12 cellular contexts compared by ENCODE assay signal in the genomic region with DNA sequence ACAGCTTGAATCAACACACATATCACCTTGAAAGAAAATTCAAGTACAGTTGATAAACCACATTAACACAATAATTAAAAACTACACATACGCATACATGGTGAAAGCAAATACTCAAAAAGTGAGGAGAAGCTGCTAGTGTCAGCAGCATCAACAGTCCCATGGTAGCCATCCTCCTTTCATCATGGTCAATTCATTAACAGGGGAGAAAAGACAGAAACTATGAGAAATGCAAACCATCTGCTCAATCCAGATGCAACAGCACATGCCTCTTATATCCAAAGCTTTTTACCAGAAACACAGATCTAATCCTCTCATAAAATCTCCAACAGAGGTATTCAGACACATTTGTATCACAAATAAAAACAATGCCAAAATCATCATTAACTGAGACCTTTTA.
DNase-seq lines count a peak whose midpoint lies in the region; ATAC-seq, FAIRE-seq and TF ChIP-seq lines count a peak whose summit lies in the region.
"Had no signal": no experiment of that assay in that cellular context is flagged by ENCODE, and none has a peak within 500 bp of the region (broad histone marks: within the 10 kb centered on the region; RNA-seq: fewer than 3 reads in every experiment).

No MANE protein-coding gene starts in this region.

- peak overlapping the region; percentile 24 for H3K27ac ChIP-seq in SJCRH30
- H3K27ac ChIP-seq: epithelial cell of prostate had no signal

- H3K36me3 ChIP-seq in SJCRH30 = no peaks in the 10 kb centered on the region
- H3K36me3 ChIP-seq in endocrine pancreas (ENCODE audit: control insufficient read depth, insufficient read depth, low read length) = no peaks in the 10 kb centered on the region
- H3K36me3 ChIP-seq: tibial nerve had no signal

- H3K9ac ChIP-seq in endocrine pancreas (ENCODE audit: control insufficient read depth, insufficient read depth, low read length) = no peak overlapping the region

- ATAC-seq in stimulated activated naive B cell treated with anti-CD40 and anti-IgM and Interleukin-4, amounts not matched to agents 10 μg/mL and 1 μg/mL and 100 μg/mL, for 72 hours (replicated peaks) = no peak

- TF ChIP-seq POLR2A in H54 (IDR thresholded peaks at IDR 0.05; ENCODE audit: low read depth, low read length) = no peak

- in situ Hi-C loops in GM13976 (cut with MboI; ENCODE audit: low sequenced_read_pairs, unreplicated experiment) = no loop called here

- no peaks in the 10 kb centered on the region for H3K9me3 ChIP-seq in SJCRH30 (replicated peaks)
- H3K9me3 ChIP-seq in endocrine pancreas (ENCODE audit: control insufficient read depth, low read length) = no peaks in the 10 kb centered on the region
- H3K9me3 ChIP-seq: tibial nerve had no signal

- TF ChIP-seq CTCF in retinal pigment epithelial cell (conservative IDR thresholded peaks at IDR 0.05; ENCODE audit: low read depth, low read length) (no peak), GM13976 (IDR thresholded peaks at IDR 0.05; ENCODE audit: borderline replicate concordance, control extremely low read depth, extremely low read depth, insufficient read depth, missing control alignments) (no peak)

- H3K4me3 Mint-ChIP-seq in stimulated activated naive B cell treated with anti-CD40 and anti-IgM and Interleukin-4, amounts not matched to agents 10 μg/mL and 1 μg/mL and 100 μg/mL, for 72 hours = no peak overlapping the region

- peak; percentile 71 for FAIRE-seq in H54 (lab: Jason Lieb, UNC)

- H3K4me3 ChIP-seq in SJCRH30 (peak overlapping the region; percentile 57), endocrine pancreas (ENCODE audit: control insufficient read depth, insufficient read depth, low read length) (peak overlapping the region; percentile 73), retinal pigment epithelial cell (ENCODE audit: low read length) (peak overlapping the region; percentile 0)

- no peaks in the 10 kb centered on the region for H3K4me1 Mint-ChIP-seq in stimulated activated naive B cell treated with anti-CD40 and anti-IgM and Interleukin-4, amounts not matched to agents 10 μg/mL and 1 μg/mL and 100 μg/mL, for 72 hours

- no peaks in the 10 kb centered on the region for H3K27me3 ChIP-seq in SJCRH30
- H3K27me3 ChIP-seq in endocrine pancreas (ENCODE audit: control insufficient read depth, insufficient read depth, low read length) = no peaks in the 10 kb centered on the region
- H3K27me3 ChIP-seq: tibial nerve had no signal

- peaks cover 27% of the 10 kb centered on the region for H3K4me1 ChIP-seq in SJCRH30
- peaks cover 23% of the 10 kb centered on the region for H3K4me1 ChIP-seq in endocrine pancreas (ENCODE audit: control insufficient read depth, insufficient read depth, low read length)

- DNase-seq in H54 (ENCODE audit: insufficient read length, low spot score) = no peak
- DNase-seq in SJCRH30 = peak in 1 of 2 experiments; percentile 17
- DNase-seq in retinal pigment epithelial cell (ENCODE audit: low read depth) = no peak
- DNase-seq in stimulated activated naive B cell treated with anti-CD40 and anti-IgM and Interleukin-4, amounts not matched to agents 10 μg/mL and 1 μg/mL and 100 μg/mL, for 72 hours = no peak
- no peak for DNase-seq in NCI-H1930 (lab: John Stamatoyannopoulos, UW)
- no peak for DNase-seq in GM13976 (ENCODE audit: low spot score)
- DNase-seq: activated CD4-positive, CD25-positive, alpha-beta regulatory T cell treated with anti-CD3 and anti-CD28 coated beads, Interleukin-2, amount 50 U/mL, for 72 hours; Kasumi-1; left cardiac atrium had no signal

- H3K36me3 Mint-ChIP-seq in stimulated activated naive B cell treated with anti-CD40 and anti-IgM and Interleukin-4, amounts not matched to agents 10 μg/mL and 1 μg/mL and 100 μg/mL, for 72 hours = no peaks in the 10 kb centered on the region

- H3K27ac Mint-ChIP-seq in stimulated activated naive B cell treated with anti-CD40 and anti-IgM and Interleukin-4, amounts not matched to agents 10 μg/mL and 1 μg/mL and 100 μg/mL, for 72 hours = no peak overlapping the region

- H3K27me3 Mint-ChIP-seq in stimulated activated naive B cell treated with anti-CD40 and anti-IgM and Interleukin-4, amounts not matched to agents 10 μg/mL and 1 μg/mL and 100 μg/mL, for 72 hours = peaks cover 9 to 11% of the 10 kb centered on the region in 2 donors

- H3K9me3 Mint-ChIP-seq in stimulated activated naive B cell treated with anti-CD40 and anti-IgM and Interleukin-4, amounts not matched to agents 10 μg/mL and 1 μg/mL and 100 μg/mL, for 72 hours = no peaks in the 10 kb centered on the region

Comparison
In these comparisons a context has a peak if more than half of its experiments do, and no peak if none do; other contexts are left out.
1. H3K4me3 ChIP-seq: peak in every context shown above with its lines; median percentile 73 in endocrine pancreas; 57 in SJCRH30; 0 in retinal pigment epithelial cell.